In genomic region chr1:150234309-150234646, GRCh38 we compare ENCODE assay signal across 7 cellular contexts. TPM values are rescaled to one million over a fixed set of nuclear protein-coding genes. Genes with fewer than 3 reads are reported as not detected.
DNase-seq lines count a peak whose midpoint lies in the region; ATAC-seq and TF ChIP-seq lines count a peak whose summit lies in the region.

No MANE protein-coding gene starts in this region.

- no peak for TF ChIP-seq CTCF in HFF-Myc (IDR thresholded peaks at IDR 0.05; ENCODE audit: low read depth, low read length, missing control alignments)
- no peak for TF ChIP-seq CTCF in WERI-Rb-1 (IDR thresholded peaks at IDR 0.05; ENCODE audit: low read depth, low read length)
- no peak for TF ChIP-seq CTCF in smooth muscle cell (IDR thresholded peaks at IDR 0.05; ENCODE audit: borderline replicate concordance, insufficient read depth, poor library complexity, severe bottlenecking)

- H3K4me3 ChIP-seq in HFF-Myc (replicated peaks; ENCODE audit: low read depth, low read length) (peak overlapping the region; percentile 98), WERI-Rb-1 (ENCODE audit: low read depth, low read length) (peak overlapping the region; percentile 98), right cardiac atrium (ENCODE audit: low read length) (peak overlapping the region; percentile 77), smooth muscle cell (peak overlapping the region; percentile 82)

- peaks cover 13% of the 10 kb centered on the region for H4K20me1 ChIP-seq in smooth muscle cell (ENCODE audit: low read depth)

- no peak for ATAC-seq in right cardiac atrium
- ATAC-seq in GM18870 (IDR thresholded peaks at IDR 0.05; ENCODE audit: unreplicated experiment), result no peak
- no peak for ATAC-seq in GM19452 (IDR thresholded peaks at IDR 0.05; ENCODE audit: unreplicated experiment)

- intact Hi-C loops in right cardiac atrium (cut with DNase I), result no loop called here

- no peaks in the 10 kb centered on the region for H3K9me3 ChIP-seq in WERI-Rb-1 (ENCODE audit: severe bottlenecking)
- H3K9me3 ChIP-seq in right cardiac atrium (ENCODE audit: control insufficient read depth, low read length), result no peaks in the 10 kb centered on the region
- no peaks in the 10 kb centered on the region for H3K9me3 ChIP-seq in smooth muscle cell (replicated peaks; ENCODE audit: low read depth)

- H3K27me3 ChIP-seq in WERI-Rb-1 (ENCODE audit: insufficient read depth, low read depth, severe bottlenecking) (no peaks in the 10 kb centered on the region), right cardiac atrium (ENCODE audit: control insufficient read depth, insufficient read depth) (no peaks in the 10 kb centered on the region), smooth muscle cell (ENCODE audit: low read depth) (no peaks in the 10 kb centered on the region)

- H3K36me3 ChIP-seq in WERI-Rb-1, result peaks cover 34% of the 10 kb centered on the region
- H3K36me3 ChIP-seq in smooth muscle cell (ENCODE audit: low read depth), result no peaks in the 10 kb centered on the region

- peak overlapping the region; percentile 90 for H3K4me2 ChIP-seq in smooth muscle cell

- peaks cover 52% of the 10 kb centered on the region for H3K79me2 ChIP-seq in smooth muscle cell (ENCODE audit: low read depth)

- peaks cover 7% of the 10 kb centered on the region for H3F3A ChIP-seq in smooth muscle cell (ENCODE audit: low read depth)

- 0% methylated on average over 12 of the region's 12 CpGs for WGBS in right cardiac atrium
- WGBS in smooth muscle cell (ENCODE audit: low lambda C conversion rate), result 2% methylated on average over 12 of the region's 12 CpGs

- H3K27ac ChIP-seq in WERI-Rb-1 (peak overlapping the region; percentile 95), right cardiac atrium (ENCODE audit: low read length) (peak overlapping the region; percentile 85), smooth muscle cell (ENCODE audit: low read depth) (peak overlapping the region; percentile 68)

- peak overlapping the region; percentile 77 for H2AFZ ChIP-seq in smooth muscle cell (ENCODE audit: low read depth)

- peak overlapping the region; percentile 81 for H3K9ac ChIP-seq in smooth muscle cell (ENCODE audit: low read depth)

- H3K4me1 ChIP-seq in right cardiac atrium (ENCODE audit: control insufficient read depth, insufficient read depth, low read length) (peaks cover 2% of the 10 kb centered on the region), smooth muscle cell (ENCODE audit: low read depth) (peaks cover 14% of the 10 kb centered on the region)

- DNase-seq in HFF-Myc (ENCODE audit: extremely low read depth, low read depth) (no peak), WERI-Rb-1 (no peak), right cardiac atrium (no peak), smooth muscle cell (lab: John Stamatoyannopoulos, UW; ENCODE audit: unreplicated experiment) (no peak), LoVo (ENCODE audit: low spot score) (no peak)

RNA-seq across cellular contexts. Expression of gene ANP32E, which starts 1.6 kb away (rescaled TPM):
- total RNA-seq in right cardiac atrium (10 to 100 TPM; 27.7 to 36.3 (median 29.7) TPM), smooth muscle cell (36.5 and 42.4 TPM in 2 replicates)
- polyA plus RNA-seq in right cardiac atrium (23.7 TPM), smooth muscle cell (25.0 and 34.1 TPM in 2 replicates)

RNA-seq across cellular contexts. Expression of gene CA14, which starts 23.3 kb away (rescaled TPM):
- 10 to 100 TPM in 3 of 4 donors, 1 to 10 TPM in 1; 6.9 to 22.6 (median 16.3) TPM for total RNA-seq in right cardiac atrium
- 28.3 TPM for polyA plus RNA-seq in right cardiac atrium
- 0.22 TPM in 1 of 2 replicates, not detected in the other for total RNA-seq in smooth muscle cell
- 0.59 and 0.91 TPM in 2 replicates for polyA plus RNA-seq in smooth muscle cell

RNA-seq across cellular contexts. Expression of gene APH1A, which starts 34.5 kb away (rescaled TPM):
- total RNA-seq in right cardiac atrium, result 10 to 100 TPM; 71.3 to 84.2 (median 73.4) TPM
- polyA plus RNA-seq in right cardiac atrium, result 80.0 TPM
- total RNA-seq in smooth muscle cell, result 74.8 and 86.8 TPM in 2 replicates
- 43.4 and 44.5 TPM in 2 replicates for polyA plus RNA-seq in smooth muscle cell

RNA-seq across cellular contexts. Expression of gene C1orf54, which starts 38.3 kb away (rescaled TPM):
- total RNA-seq in right cardiac atrium (10 to 100 TPM; 10.4 to 12.0 (median 10.6) TPM), smooth muscle cell (5.1 and 6.4 TPM in 2 replicates)
- polyA plus RNA-seq in right cardiac atrium (15.6 TPM), smooth muscle cell (5.4 and 7.9 TPM in 2 replicates)

RNA-seq across cellular contexts. Expression of gene CIART, which starts 48.1 kb away (rescaled TPM):
- total RNA-seq in right cardiac atrium (10 to 100 TPM in 3 of 4 donors, 1 to 10 TPM in 1; 5.5 to 20.4 (median 11.4) TPM), smooth muscle cell (8.4 and 13.1 TPM in 2 replicates)
- polyA plus RNA-seq in right cardiac atrium (14.1 TPM), smooth muscle cell (7.2 and 15.2 TPM in 2 replicates)
